In genomic region chr22:31341386-31342088, GRCh38 we compare ENCODE assay signal across 15 cellular contexts. TPM values are rescaled to one million over a fixed set of nuclear protein-coding genes. Genes with fewer than 3 reads are reported as not detected.
DNase-seq lines count a peak whose midpoint lies in the region; ATAC-seq and TF ChIP-seq lines count a peak whose summit lies in the region.
"Had no signal": no experiment of that assay in that cellular context is flagged by ENCODE, and none has a peak within 500 bp of the region (broad histone marks: within the 10 kb centered on the region; RNA-seq: fewer than 3 reads in every experiment).

No MANE protein-coding gene starts in this region.

- H3K4me1 Mint-ChIP-seq in T-helper 2 cell treated with Interferon-gamma antibody and Interleukin-4, amounts not matched to agents 5 μg/mL and 100 μg/mL, for 36 hours (ENCODE audit: low read depth) = peaks cover 41% of the 10 kb centered on the region

- ATAC-seq in left lobe of liver = no peak

- peaks cover 25% of the 10 kb centered on the region for H3K4me1 ChIP-seq in OCI-LY7 (ENCODE audit: insufficient read depth, low read length, poor library complexity, severe bottlenecking)
- peaks cover 13% of the 10 kb centered on the region for H3K4me1 ChIP-seq in parathyroid adenoma
- peaks cover 0 to 22% of the 10 kb centered on the region in 2 donors for H3K4me1 ChIP-seq in ascending aorta

- peaks cover 10% of the 10 kb centered on the region; the same call in 1 of the 2 replicates for H4K20me1 ChIP-seq in OCI-LY7 (ENCODE audit: insufficient read depth, low read length)

- intact Hi-C loops in OCI-LY7 (cut with micrococcal nuclease; ENCODE audit: unreplicated experiment) = no loop called here
- intact Hi-C loops in ascending aorta (cut with DNase I) = no loop called here

- H3K9me3 ChIP-seq in OCI-LY7 (ENCODE audit: low read length) (no peaks in the 10 kb centered on the region), parathyroid adenoma (ENCODE audit: control insufficient read depth, low read length) (no peaks in the 10 kb centered on the region), ascending aorta (no peaks in the 10 kb centered on the region), WERI-Rb-1 (ENCODE audit: severe bottlenecking) (no peaks in the 10 kb centered on the region)
- H3K9me3 ChIP-seq: esophagus muscularis mucosa, transverse colon had no signal

- POLR2A ChIA-PET in OCI-LY7 (lab: Charles Lee) = interaction anchor here (0.8 kb wide), 1 partner anchor 93 kb away, joined by 5 read pairs; no protein-coding TSS in a partner anchor

- DNase-seq in T-helper 2 cell treated with Interferon-gamma antibody and Interleukin-4, amounts not matched to agents 5 μg/mL and 100 μg/mL, for 36 hours (ENCODE audit: low spot score) = no peak
- DNase-seq in T-helper 2 cell (no peak), OCI-LY7 (ENCODE audit: low spot score) (no peak), epidermal melanocyte (ENCODE audit: insufficient read length, low spot score) (peak; percentile 10), ascending aorta (ENCODE audit: low spot score in 2 of 2) (no peak), WERI-Rb-1 (no peak), left lobe of liver (ENCODE audit: low spot score) (no peak)
- DNase-seq: activated B cell treated with CpG ODN at 0.5 μM for 24 hours, activated gamma-delta T cell treated with Interleukin-2 at 50 U/mL for 16 hours, NCI-H187 treated with DMSO at 0.1 percent for 48 hours, NCI-H748 treated with DMSO at 0.1 percent for 48 hours, transverse colon had no signal

- no TSS peak for BruUV-seq in OCI-LY7 (replicated peaks; lab: Mats Ljungman, UMichigan)

- peaks cover 85% of the 10 kb centered on the region for H3K36me3 ChIP-seq in OCI-LY7 (ENCODE audit: insufficient read depth, low read length)
- H3K36me3 ChIP-seq in parathyroid adenoma (ENCODE audit: control insufficient read depth, insufficient read depth, low read length) = no peaks in the 10 kb centered on the region
- peaks cover 30 to 44% of the 10 kb centered on the region in 2 donors for H3K36me3 ChIP-seq in ascending aorta
- peaks cover 79% of the 10 kb centered on the region for H3K36me3 ChIP-seq in WERI-Rb-1
- H3K36me3 ChIP-seq: transverse colon had no signal

- H3K4me3 ChIP-seq in OCI-LY7 (ENCODE audit: low read depth, low read length, poor library complexity, severe bottlenecking) = no peak overlapping the region
- H3K4me3 ChIP-seq in parathyroid adenoma (ENCODE audit: low read depth, low read length) = no peak overlapping the region
- no peak overlapping the region for H3K4me3 ChIP-seq in ascending aorta
- no peak overlapping the region for H3K4me3 ChIP-seq in WERI-Rb-1 (ENCODE audit: low read depth, low read length)
- H3K4me3 ChIP-seq: esophagus muscularis mucosa, transverse colon had no signal

- peaks cover 51% of the 10 kb centered on the region for H3K36me3 Mint-ChIP-seq in T-helper 2 cell treated with Interferon-gamma antibody and Interleukin-4, amounts not matched to agents 5 μg/mL and 100 μg/mL, for 36 hours (ENCODE audit: low read depth)

- H3K79me2 ChIP-seq in OCI-LY7 (ENCODE audit: insufficient read depth, low read depth, low read length) (peaks cover 39% of the 10 kb centered on the region), parathyroid adenoma (peaks cover 2% of the 10 kb centered on the region)

- H3K27ac Mint-ChIP-seq in T-helper 2 cell treated with Interferon-gamma antibody and Interleukin-4, amounts not matched to agents 5 μg/mL and 100 μg/mL, for 36 hours = no peak overlapping the region

- H3K9me2 ChIP-seq in OCI-LY7 (ENCODE audit: insufficient read depth, low read length) = no peaks in the 10 kb centered on the region

- no peak overlapping the region for H2AFZ ChIP-seq in OCI-LY7 (ENCODE audit: low read length)
- no peak overlapping the region for H2AFZ ChIP-seq in parathyroid adenoma

- no peaks in the 10 kb centered on the region for H3K27me3 Mint-ChIP-seq in T-helper 2 cell treated with Interferon-gamma antibody and Interleukin-4, amounts not matched to agents 5 μg/mL and 100 μg/mL, for 36 hours (ENCODE audit: low read depth)
- H3K27me3 Mint-ChIP-seq: activated B cell treated with CpG ODN at 0.5 μM for 24 hours had no signal

- no peak overlapping the region for H3K27ac ChIP-seq in OCI-LY7 (ENCODE audit: low read depth, low read length, poor library complexity, severe bottlenecking)
- H3K27ac ChIP-seq in parathyroid adenoma = no peak overlapping the region
- H3K27ac ChIP-seq in ascending aorta = peak overlapping the region in 1 of 2 donors; percentile 74
- H3K27ac ChIP-seq in WERI-Rb-1 = no peak overlapping the region
- H3K27ac ChIP-seq: KMS-11 had no signal

- no peaks in the 10 kb centered on the region for H3K9me3 Mint-ChIP-seq in T-helper 2 cell treated with Interferon-gamma antibody and Interleukin-4, amounts not matched to agents 5 μg/mL and 100 μg/mL, for 36 hours
- H3K9me3 Mint-ChIP-seq: activated B cell treated with CpG ODN at 0.5 μM for 24 hours had no signal

- no peak overlapping the region for H3K9ac ChIP-seq in parathyroid adenoma
- H3K9ac ChIP-seq: KMS-11 had no signal

- TF ChIP-seq CTCF in OCI-LY7 (conservative IDR thresholded peaks at IDR 0.05; ENCODE audit: low read length) (no peak), parathyroid adenoma (IDR thresholded peaks at IDR 0.05) (no peak), ascending aorta (IDR thresholded peaks at IDR 0.05) (no peak), WERI-Rb-1 (IDR thresholded peaks at IDR 0.05; ENCODE audit: low read depth, low read length) (no peak)

- no peaks in the 10 kb centered on the region for H3K27me3 ChIP-seq in parathyroid adenoma (ENCODE audit: control insufficient read depth, insufficient read depth, low read length)
- no peaks in the 10 kb centered on the region for H3K27me3 ChIP-seq in ascending aorta
- no peaks in the 10 kb centered on the region for H3K27me3 ChIP-seq in WERI-Rb-1 (ENCODE audit: insufficient read depth, low read depth, severe bottlenecking)
- H3K27me3 ChIP-seq: esophagus muscularis mucosa, transverse colon had no signal

- peak overlapping the region; percentile 45 for H3K4me3 Mint-ChIP-seq in T-helper 2 cell treated with Interferon-gamma antibody and Interleukin-4, amounts not matched to agents 5 μg/mL and 100 μg/mL, for 36 hours
- H3K4me3 Mint-ChIP-seq: activated B cell treated with CpG ODN at 0.5 μM for 24 hours had no signal

- CTCF ChIA-PET in OCI-LY7 (lab: Charles Lee; ENCODE audit: unreplicated experiment) = no interaction called here

- H3K4me2 ChIP-seq in OCI-LY7 (ENCODE audit: low read length) (peak overlapping the region; percentile 79), parathyroid adenoma (ENCODE audit: low read length) (peak overlapping the region; percentile 75)
- H3K4me2 ChIP-seq: KMS-11 had no signal

RNA-seq across cellular contexts. Expression of gene PATZ1, which starts 4.6 kb away (rescaled TPM):
- 47.7 and 53.4 TPM in 2 replicates for total RNA-seq in OCI-LY7 (2014; rRNA removed; shearing (Covaris generic))
- total RNA-seq in OCI-LY7 (2022) = 44.3 and 49.2 TPM in 2 replicates
- 28.9 TPM for total RNA-seq in ascending aorta
- total RNA-seq in left lobe of liver = 21.2 TPM

RNA-seq across cellular contexts. Expression of gene PIK3IP1, which starts 49.2 kb away (rescaled TPM):
- total RNA-seq in OCI-LY7 (2014; rRNA removed; shearing (Covaris generic)) = 15.9 and 20.4 TPM in 2 replicates
- 17.0 and 17.1 TPM in 2 replicates for total RNA-seq in OCI-LY7 (2022)
- total RNA-seq in ascending aorta = 16.4 TPM
- 3.2 TPM for total RNA-seq in left lobe of liver

RNA-seq across cellular contexts. Expression of gene DRG1, which starts 57.9 kb away (rescaled TPM):
- total RNA-seq in OCI-LY7 (2014; rRNA removed; shearing (Covaris generic)) = 59.4 and 62.4 TPM in 2 replicates
- total RNA-seq in OCI-LY7 (2022) (87.0 and 89.4 TPM in 2 replicates), ascending aorta (6.9 TPM), left lobe of liver (18.6 TPM)
